Comparison of ENCODE assay signal across 11 cellular contexts in genomic region chr17:45222994-45223540, GRCh38. TPM values are rescaled to one million over a fixed set of nuclear protein-coding genes. Genes with fewer than 3 reads are reported as not detected.
A peak's percentile ranks its signal among the peaks of the same experiment; 100 is the strongest.
DNase-seq lines count a peak whose midpoint lies in the region; ATAC-seq and TF ChIP-seq lines count a peak whose summit lies in the region.
"Had no signal": no experiment of that assay in that cellular context is flagged by ENCODE, and none has a peak within 500 bp of the region (broad histone marks: within the 10 kb centered on the region; RNA-seq: fewer than 3 reads in every experiment).

No MANE protein-coding gene starts in this region.

- POLR2A ChIA-PET in SK-N-SH (lab: Yijun Ruan, JAX), result interaction anchor here (0.8 kb wide), 1 partner anchor 94 kb away, joined by 3 read pairs; the partner anchor contains the start of gene MAP3K14
- POLR2A ChIA-PET in activated B cell treated with CpG ODN at 0.5 μM for 24 hours (lab: Charles Lee), result interaction anchor here (0.5 to 10.0 kb wide), 18 partner anchors 11 to 1984 kb away, joined by 3 to 378 read pairs (median 7); partner anchors contain the start of genes HEXIM1, HEXIM2 and MAP3K14

- DNase-seq in SK-N-SH (peak; percentile 75), activated B cell treated with CpG ODN at 0.5 μM for 24 hours (no peak), right cardiac atrium (peak in 2 of 3 donors; percentile 56 to 61), activated gamma-delta T cell (lab: John Stamatoyannopoulos, UW) (no peak), NCI-H146 (lab: John Stamatoyannopoulos, UW) (no peak), NCI-H1930 (lab: John Stamatoyannopoulos, UW) (no peak)
- DNase-seq in stimulated activated naive CD8-positive, alpha-beta T cell treated with anti-CD3 and anti-CD28 coated beads, Interleukin-15, amount 100 ng/mL, for 72 hours, result peak in 1 of 2 donors; percentile 54
- DNase-seq: NCI-H1417 treated with DMSO at 0.1 percent for 48 hours had no signal

- ATAC-seq in SK-N-SH treated with all-trans-retinoic acid at 6 μM for 48 hours (no peak), activated B cell treated with CpG ODN at 0.5 μM for 24 hours (ENCODE audit: low read depth) (peak; percentile 1), right cardiac atrium (no peak)
- no peak for ATAC-seq in stimulated activated naive CD8-positive, alpha-beta T cell treated with anti-CD3 and anti-CD28 coated beads, Interleukin-15, amount 100 ng/mL, for 72 hours

- TF ChIP-seq RAD21 in SK-N-SH (IDR thresholded peaks at IDR 0.05; ENCODE audit: low read length), result no peak

- H3K36me3 ChIP-seq in SK-N-SH (replicated peaks in 1 of 2; ENCODE audit: control insufficient read depth in 1 of 2, insufficient read depth in 2 of 2, low read length in 1 of 2), result no peaks in the 10 kb centered on the region

- H3F3A ChIP-seq in SK-N-SH (replicated peaks; ENCODE audit: insufficient read depth), result peaks cover 14% of the 10 kb centered on the region

- 0 out of 4 replicates have a peak, but pooled peaks of 1 of the 2 experiments have one; percentile 8 for TF ChIP-seq EP300 in SK-N-SH (IDR thresholded peaks at IDR 0.05; ENCODE audit: borderline replicate concordance in 1 of 2, low read depth in 1 of 2, low read length in 1 of 2)

- H3K27ac ChIP-seq in SK-N-SH (ENCODE audit: low read depth in 2 of 2, low read length in 1 of 2) (no peak overlapping the region), right cardiac atrium (ENCODE audit: low read length) (no peak overlapping the region)

- intact Hi-C loops in activated B cell treated with CpG ODN at 0.5 μM for 24 hours (cut with micrococcal nuclease), result loop anchor here (1.0 kb wide), 1 partner anchor 24 kb away; no protein-coding TSS in a partner anchor
- intact Hi-C loops in right cardiac atrium (cut with DNase I), result loop anchor here in 1 of 4 donors (10.0 kb wide), 1 partner anchor 52 kb away; no protein-coding TSS in a partner anchor

- peak overlapping the region; percentile 99 for H3K4me3 Mint-ChIP-seq in activated B cell treated with CpG ODN at 0.5 μM for 24 hours
- H3K4me3 Mint-ChIP-seq in stimulated activated naive CD8-positive, alpha-beta T cell treated with anti-CD3 and anti-CD28 coated beads, Interleukin-15, amount 100 ng/mL, for 72 hours, result peak overlapping the region; percentile 83 to 94

- WGBS in SK-N-SH (ENCODE audit: low lambda C conversion rate), result 86% methylated on average over 7 of the region's 9 CpGs
- WGBS in right cardiac atrium, result 55% methylated on average over 9 of the region's 9 CpGs

- no peak for TF ChIP-seq CTCF in SK-N-SH (IDR thresholded peaks at IDR 0.05)
- TF ChIP-seq CTCF in activated B cell treated with CpG ODN at 0.5 μM for 24 hours (IDR thresholded peaks at IDR 0.05), result no peak

- H3K4me2 ChIP-seq in SK-N-SH, result no peak overlapping the region

- no peak overlapping the region for H2AFZ ChIP-seq in SK-N-SH (ENCODE audit: low read depth)

- H3K27ac Mint-ChIP-seq in activated B cell treated with CpG ODN at 0.5 μM for 24 hours, result peak overlapping the region; percentile 99
- H3K27ac Mint-ChIP-seq in stimulated activated naive CD8-positive, alpha-beta T cell treated with anti-CD3 and anti-CD28 coated beads, Interleukin-15, amount 100 ng/mL, for 72 hours, result peak overlapping the region; percentile 95 to 96

- no peak overlapping the region for H3K4me3 ChIP-seq in SK-N-SH (ENCODE audit: low read depth in 2 of 2, low read length in 1 of 2)
- peak overlapping the region; percentile 94 for H3K4me3 ChIP-seq in right cardiac atrium (ENCODE audit: low read length)

- CTCF ChIA-PET in SK-N-SH (lab: Yijun Ruan, JAX), result interaction anchor here (0.8 to 16.2 kb wide), 9 partner anchors 8 to 629 kb away, joined by 3 to 260 read pairs (median 13); partner anchors contain the start of gene ACBD4
- CTCF ChIA-PET in activated B cell treated with CpG ODN at 0.5 μM for 24 hours (lab: Charles Lee), result interaction anchor here (1.2 to 11.7 kb wide), 7 partner anchors 8 to 163 kb away, joined by 3 to 203 read pairs (median 5); partner anchors contain the start of gene ACBD4

- H3K27me3 Mint-ChIP-seq in activated B cell treated with CpG ODN at 0.5 μM for 24 hours, result no peaks in the 10 kb centered on the region
- H3K27me3 Mint-ChIP-seq in stimulated activated naive CD8-positive, alpha-beta T cell treated with anti-CD3 and anti-CD28 coated beads, Interleukin-15, amount 100 ng/mL, for 72 hours, result no peaks in the 10 kb centered on the region

- peaks cover 43% of the 10 kb centered on the region for H3K36me3 Mint-ChIP-seq in activated B cell treated with CpG ODN at 0.5 μM for 24 hours (ENCODE audit: low read depth)

- H3K9me3 ChIP-seq in SK-N-SH, result no peaks in the 10 kb centered on the region
- no peaks in the 10 kb centered on the region for H3K9me3 ChIP-seq in right cardiac atrium (ENCODE audit: control insufficient read depth, low read length)

- H3K9ac ChIP-seq in SK-N-SH, result no peak overlapping the region

- peaks cover 0 to 33% of the 10 kb centered on the region in 2 experiments; a peak in 1 of 4 replicates for H3K4me1 ChIP-seq in SK-N-SH (ENCODE audit: control insufficient read depth in 1 of 2, insufficient read depth in 2 of 2, low read depth in 1 of 2, low read length in 1 of 2)
- H3K4me1 ChIP-seq in right cardiac atrium (ENCODE audit: control insufficient read depth, insufficient read depth, low read length), result peaks cover under 1% of the 10 kb centered on the region

- H3K9me3 Mint-ChIP-seq in activated B cell treated with CpG ODN at 0.5 μM for 24 hours, result no peaks in the 10 kb centered on the region
- H3K9me3 Mint-ChIP-seq in stimulated activated naive CD8-positive, alpha-beta T cell treated with anti-CD3 and anti-CD28 coated beads, Interleukin-15, amount 100 ng/mL, for 72 hours, result no peaks in the 10 kb centered on the region

- H3K79me2 ChIP-seq in SK-N-SH (ENCODE audit: insufficient read depth), result no peaks in the 10 kb centered on the region

- H3K4me1 Mint-ChIP-seq in activated B cell treated with CpG ODN at 0.5 μM for 24 hours, result peaks cover 79% of the 10 kb centered on the region
- peaks cover 58% of the 10 kb centered on the region for H3K4me1 Mint-ChIP-seq in stimulated activated naive CD8-positive, alpha-beta T cell treated with anti-CD3 and anti-CD28 coated beads, Interleukin-15, amount 100 ng/mL, for 72 hours

- H3K27me3 ChIP-seq in SK-N-SH (ENCODE audit: insufficient read depth), result no peaks in the 10 kb centered on the region
- H3K27me3 ChIP-seq in right cardiac atrium (ENCODE audit: control insufficient read depth, insufficient read depth), result no peaks in the 10 kb centered on the region

- H4K20me1 ChIP-seq in SK-N-SH (ENCODE audit: insufficient read depth), result no peaks in the 10 kb centered on the region

- no peaks in the 10 kb centered on the region for H3K9me2 ChIP-seq in SK-N-SH

TF ChIP-seq in SK-N-SH, 30 proteins besides CTCF, POLR2A, EP300 and RAD21 (continues in another document):
- TF ChIP-seq FOXM1 (IDR thresholded peaks at IDR 0.05; ENCODE audit: low read depth) (no peak), ELF1 (IDR thresholded peaks at IDR 0.05) (no peak), CHD2 (IDR thresholded peaks at IDR 0.05; ENCODE audit: low read length, partially characterized antibody) (peak; percentile 37), ZBTB33 (IDR thresholded peaks at IDR 0.05; ENCODE audit: borderline replicate concordance, low read depth) (no peak), NFIC (IDR thresholded peaks at IDR 0.05; ENCODE audit: borderline replicate concordance) (no peak)

TF ChIP-seq in SK-N-SH treated with all-trans-retinoic acid at 6 μM for 48 hours, 23 proteins besides CTCF, POLR2A, EP300 and RAD21 (continues in another document):
- TF ChIP-seq ZFP30 (CRISPR knock-in tag; IDR thresholded peaks at IDR 0.05) (no peak), OSR1 (CRISPR knock-in tag; IDR thresholded peaks at IDR 0.05) (no peak), BACH2 (CRISPR knock-in tag; IDR thresholded peaks at IDR 0.05; ENCODE audit: borderline replicate concordance) (no peak), GLIS3 (CRISPR knock-in tag; IDR thresholded peaks at IDR 0.05) (no peak), ESRRG (CRISPR knock-in tag; IDR thresholded peaks at IDR 0.05) (no peak), CREB5 (CRISPR knock-in tag; IDR thresholded peaks at IDR 0.05; ENCODE audit: low read depth) (no peak), TCF4 (CRISPR knock-in tag; IDR thresholded peaks at IDR 0.05; ENCODE audit: borderline replicate concordance) (no peak)

RNA-seq across cellular contexts. Expression of gene FMNL1, which starts 1.4 kb away (rescaled TPM):
- polyA plus RNA-seq in SK-N-SH (2012; rRNA removed) (1.5 and 2.8 TPM in 2 replicates), right cardiac atrium (10.5 TPM)
- 1.6 and 2.7 TPM in 2 replicates for polyA plus RNA-seq in SK-N-SH (2012; cell fraction: cytosol; rRNA removed)
- 7.1 and 9.0 TPM in 2 replicates for polyA plus RNA-seq in SK-N-SH (2012; cell fraction: nucleus; rRNA removed)
- total RNA-seq in activated B cell treated with CpG ODN at 0.5 μM for 24 hours (310 and 351 TPM in 2 replicates), right cardiac atrium (10 to 100 TPM; 12.3 to 17.0 (median 14.1) TPM)

RNA-seq across cellular contexts. Expression of gene SPATA32, which starts 38.8 kb away (rescaled TPM):
- polyA plus RNA-seq in SK-N-SH (2012; rRNA removed) (0.08 TPM in 1 of 2 replicates, not detected in the other), right cardiac atrium (not detected)
- polyA plus RNA-seq in SK-N-SH (2012; cell fraction: cytosol; rRNA removed), result not detected in 2 replicates
- polyA plus RNA-seq in SK-N-SH (2012; cell fraction: nucleus; rRNA removed), result 0.10 TPM in 1 of 2 replicates, not detected in the other
- total RNA-seq in activated B cell treated with CpG ODN at 0.5 μM for 24 hours (0.27 and 0.39 TPM in 2 replicates), right cardiac atrium (not detected)
- total RNA-seq: A172, glomerular endothelial cell had no signal

Comparison
In these comparisons a context has a peak if more than half of its experiments do, and no peak if none do; other contexts are left out.
1. DNase-seq: peak in SK-N-SH (single experiment) and right cardiac atrium (2 of 3); none in activated B cell treated with CpG ODN at 0.5 μM for 24 hours (single experiment), activated gamma-delta T cell (single experiment), NCI-H146 (single experiment) and NCI-H1930 (0 of 2).
2. RNA of gene FMNL1, which starts 1.4 kb away (total RNA-seq): 310 to 351 TPM in activated B cell treated with CpG ODN at 0.5 μM for 24 hours; 12.3 to 17.0 TPM in right cardiac atrium; every median in the first group is over 10 times any median in the second.